Comparison of ENCODE assay signal across 8 cellular contexts in the genomic region with DNA sequence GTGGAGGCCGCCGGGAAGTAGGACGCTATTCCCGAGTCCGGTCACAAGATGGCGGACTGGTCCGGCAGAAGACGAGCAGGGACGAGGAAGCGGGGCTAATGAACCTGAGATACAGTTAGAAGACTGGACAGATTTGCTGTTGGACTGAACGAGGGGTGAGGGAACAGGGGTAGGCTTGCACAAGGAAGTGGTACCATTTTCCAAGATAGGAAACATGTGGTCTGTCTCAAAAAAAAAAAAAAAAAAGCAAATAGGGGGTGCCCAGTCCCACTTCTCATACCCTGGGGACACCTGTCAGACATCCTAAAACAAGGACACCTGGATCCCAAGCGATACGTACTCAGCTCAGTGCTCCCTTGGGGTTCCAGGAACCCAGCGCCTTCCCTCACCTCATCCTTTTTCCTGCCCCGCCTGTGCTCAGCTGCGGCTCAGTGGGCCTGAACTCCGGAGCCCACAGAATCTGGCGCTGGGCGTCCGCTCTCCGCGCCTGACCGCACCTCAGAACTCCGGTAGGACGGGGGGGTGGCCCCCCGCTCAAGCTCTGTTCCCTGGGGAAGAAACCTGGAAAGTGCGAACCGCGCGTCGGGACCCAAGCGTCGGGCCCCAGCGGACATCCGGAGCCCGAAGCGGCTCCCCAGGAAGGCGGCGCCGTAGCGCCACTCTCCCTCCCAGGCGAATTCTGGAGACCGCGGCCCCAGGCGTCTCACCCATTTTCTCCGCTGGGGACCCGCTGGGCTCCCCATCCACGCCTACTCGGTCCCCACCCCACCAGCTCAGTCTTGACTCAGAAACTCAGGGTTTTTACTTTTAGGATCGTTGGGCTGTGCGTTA. TPM values are rescaled to one million over a fixed set of nuclear protein-coding genes. Genes with fewer than 3 reads are reported as not detected.
DNase-seq lines count a peak whose midpoint lies in the region; ATAC-seq and TF ChIP-seq lines count a peak whose summit lies in the region.

A gene with protein sequence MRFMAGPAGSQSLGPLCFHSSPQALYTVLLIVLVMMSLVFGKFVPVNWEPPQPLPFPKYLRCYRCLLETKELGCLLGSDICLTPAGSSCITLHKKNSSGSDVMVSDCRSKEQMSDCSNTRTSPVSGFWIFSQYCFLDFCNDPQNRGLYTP (minus strand): TSS at position 227 of the 831 bp plus-strand sequence. CDS start 694 bp downstream, outside the sequence.

- H3K4me3 ChIP-seq in BJ (ENCODE audit: low read depth, low read length), result peak within 1 kb of the TSS; percentile 39
- H3K4me3 ChIP-seq in H7 (ENCODE audit: insufficient read depth, low read depth, low read length), result peak within 1 kb of the TSS; percentile 38
- peak within 1 kb of the TSS; percentile 41 for H3K4me3 ChIP-seq in colonic mucosa
- peak within 1 kb of the TSS; percentile 14 for H3K4me3 ChIP-seq in kidney epithelial cell (ENCODE audit: low read depth, low read length)
- H3K4me3 ChIP-seq in spleen, result peak within 1 kb of the TSS; percentile 40 to 70 (median 48)

- peak within 1 kb of the TSS; percentile 74 to 90 for H3K9ac ChIP-seq in colonic mucosa (ENCODE audit: low read depth in 2 of 2, low read length in 2 of 2)

- H3K27ac ChIP-seq in colonic mucosa (peak within 1 kb of the TSS; percentile 30), spleen (peak within 1 kb of the TSS in 7 of 8 donors; percentile 56 to 80 (median 69))

- H3K36me3 ChIP-seq in BJ (ENCODE audit: control insufficient read depth, insufficient read depth, low read length), result peaks cover 5% of the 10 kb centered on the region
- no peaks in the 10 kb centered on the region for H3K36me3 ChIP-seq in H7 (replicated peaks; ENCODE audit: control insufficient read depth, insufficient read depth, low read length)
- no peaks in the 10 kb centered on the region for H3K36me3 ChIP-seq in colonic mucosa
- no peaks in the 10 kb centered on the region for H3K36me3 ChIP-seq in kidney epithelial cell (ENCODE audit: control insufficient read depth, insufficient read depth, low read length)
- peaks cover 0 to 23% (median 11%) of the 10 kb centered on the region in 6 donors for H3K36me3 ChIP-seq in spleen

- H3K9me3 ChIP-seq in colonic mucosa (no peaks in the 10 kb centered on the region), spleen (no peaks in the 10 kb centered on the region)

- intact Hi-C loops in colonic mucosa (cut with DNase I), result loop anchor here (5.0 kb wide), 1 partner anchor 86 kb away; no protein-coding TSS in a partner anchor
- intact Hi-C loops in spleen (cut with DNase I; ENCODE audit: low total_unique reads), result no loop called here

- WGBS in spleen, 5 donors, result 0 to 2% (median 1%) methylated on average over 30 to 51 of the region's 51 CpGs

- ATAC-seq in HG02588 (IDR thresholded peaks at IDR 0.05; ENCODE audit: unreplicated experiment), result no peak

- no peak for TF ChIP-seq POLR2A in spleen (IDR thresholded peaks at IDR 0.05)

- POLR2A ChIA-PET in BJ (lab: Charles Lee), result interaction anchor here (0.6 kb wide), 1 partner anchor 160 kb away, joined by 3 read pairs; no protein-coding TSS in a partner anchor

- TF ChIP-seq CTCF in BJ (IDR thresholded peaks at IDR 0.05; ENCODE audit: insufficient read depth, low read depth, low read length) (peak; percentile 75), colonic mucosa (IDR thresholded peaks at IDR 0.05) (peak; percentile 66), kidney epithelial cell (IDR thresholded peaks at IDR 0.05; ENCODE audit: insufficient read depth, low read length, poor library complexity, severe bottlenecking) (peak; percentile 88), spleen (IDR thresholded peaks at IDR 0.05 in 8 of 11, conservative IDR thresholded peaks at IDR 0.05 in 3 of 11) (peak in 9 of 11 experiments; percentile 60 to 89 (median 73))

- CTCF ChIA-PET in BJ (lab: Yijun Ruan, JAX), result interaction anchor here (0.7 to 3.2 kb wide), 15 partner anchors 10 to 271 kb away, joined by 3 to 15 read pairs (median 4); a partner anchor contains a TSS

- H3K27me3 ChIP-seq in BJ (ENCODE audit: control insufficient read depth, insufficient read depth, low read length), result no peaks in the 10 kb centered on the region
- H3K27me3 ChIP-seq in H7 (ENCODE audit: control insufficient read depth, insufficient read depth, low read length), result peaks cover 17% of the 10 kb centered on the region
- H3K27me3 ChIP-seq in colonic mucosa, result no peaks in the 10 kb centered on the region
- no peaks in the 10 kb centered on the region for H3K27me3 ChIP-seq in kidney epithelial cell (ENCODE audit: control insufficient read depth, insufficient read depth, low read length)
- no peaks in the 10 kb centered on the region for H3K27me3 ChIP-seq in spleen (replicated peaks in 1 of 7)

- DNase-seq in BJ (ENCODE audit: low read depth), result peak; percentile 67
- DNase-seq in H7, result peak; percentile 86
- DNase-seq in NCI-H446 (lab: John Stamatoyannopoulos, UW), result peak; percentile 49 to 68
- peak; percentile 43 for DNase-seq in activated CD4-positive, alpha-beta T cell treated with anti-CD3 and anti-CD28 coated beads for 1 hour
- peak; percentile 86 for DNase-seq in colonic mucosa
- peak; percentile 59 for DNase-seq in kidney epithelial cell (ENCODE audit: low read depth)
- DNase-seq in spleen, result peak; percentile 93

- peaks cover 9% of the 10 kb centered on the region for H3K4me1 ChIP-seq in colonic mucosa
- H3K4me1 ChIP-seq in spleen, result peaks cover 7 to 49% (median 29%) of the 10 kb centered on the region in 6 donors

RNA-seq across cellular contexts. Expression of the gene that starts here (rescaled TPM):
- 3.1 and 3.6 TPM in 2 replicates for polyA plus RNA-seq in BJ (2011; rRNA removed)
- 1.1 and 1.5 TPM in 2 replicates for polyA minus RNA-seq in BJ (2011; rRNA and poly(A)+ RNA removed)
- total RNA-seq in H7 (2014; rRNA removed; shearing (Covaris generic)), result 0.70 and 2.0 TPM in 2 replicates
- 1 to 10 TPM; 1.9 to 2.8 TPM for total RNA-seq in colonic mucosa
- total RNA-seq in kidney epithelial cell, result not detected in 2 replicates
- total RNA-seq in spleen, result 1 to 10 TPM; 3.3 to 7.9 (median 5.8) TPM
- 1 to 10 TPM; 3.3 to 4.3 (median 3.5) TPM for polyA plus RNA-seq in spleen

Comparison
In these comparisons a context has a peak if more than half of its experiments do, and no peak if none do; other contexts are left out.
1. Peak in DNase-seq and H3K4me3 ChIP-seq in kidney epithelial cell; RNA of the gene not detected or under 1 TPM.
2. DNase-seq: peak in every context shown above with its lines; median percentile 93 in spleen; 86 in H7; 86 in colonic mucosa; 67 in BJ; 59 in kidney epithelial cell; 58 in NCI-H446; 43 in activated CD4-positive, alpha-beta T cell treated with anti-CD3 and anti-CD28 coated beads for 1 hour.